In genomic region chr22:19178065-19178658, GRCh38 we compare ENCODE assay signal across 8 cellular contexts. TPM values are rescaled to one million over a fixed set of nuclear protein-coding genes. Genes with fewer than 3 reads are reported as not detected.
DNase-seq lines count a peak whose midpoint lies in the region; ATAC-seq and TF ChIP-seq lines count a peak whose summit lies in the region.

No MANE protein-coding gene starts in this region.

- H3K9ac ChIP-seq in OCI-LY1 (ENCODE audit: low read length): peak overlapping the region; percentile 88

- peaks cover 7% of the 10 kb centered on the region; the same call in 1 of the 2 replicates for H3K36me3 ChIP-seq in OCI-LY1 (ENCODE audit: insufficient read depth, low read length)

- no peaks in the 10 kb centered on the region for H4K20me1 ChIP-seq in OCI-LY1 (ENCODE audit: insufficient read depth, low read length)

- ATAC-seq in HG02763 (IDR thresholded peaks at IDR 0.05; ENCODE audit: unreplicated experiment) (peak; percentile 33), left ventricle myocardium superior (peak; percentile 11)

- H3K9me3 ChIP-seq in OCI-LY1 (ENCODE audit: low read length): no peaks in the 10 kb centered on the region

- H3K4me1 Mint-ChIP-seq in activated naive CD8-positive, alpha-beta T cell treated with anti-CD3 and anti-CD28 coated beads for 36 hours: peaks cover 28% of the 10 kb centered on the region

- TF ChIP-seq CTCF in OCI-LY1 (IDR thresholded peaks at IDR 0.05; ENCODE audit: low read length): no peak

- DNase-seq in NCI-H82 (lab: John Stamatoyannopoulos, UW): peak; percentile 75
- no peak for DNase-seq in NCI-H82 treated with DMSO at 0.1 percent for 48 hours (lab: John Stamatoyannopoulos, UW; ENCODE audit: unreplicated experiment)
- peak; percentile 72 for DNase-seq in activated naive CD8-positive, alpha-beta T cell treated with anti-CD3 and anti-CD28 coated beads for 36 hours
- DNase-seq in left ventricle myocardium superior: no peak
- peak; percentile 72 for DNase-seq in retina
- no peak for DNase-seq in NCI-H526 treated with DMSO at 0.1 percent for 48 hours (lab: John Stamatoyannopoulos, UW)

- H3F3A ChIP-seq in OCI-LY1 (ENCODE audit: insufficient read depth, low read length): no peaks in the 10 kb centered on the region

- no peaks in the 10 kb centered on the region for H3K9me3 Mint-ChIP-seq in activated naive CD8-positive, alpha-beta T cell treated with anti-CD3 and anti-CD28 coated beads for 36 hours

- no peak overlapping the region for H2AFZ ChIP-seq in OCI-LY1 (ENCODE audit: low read length)

- H3K4me3 ChIP-seq in OCI-LY1 (ENCODE audit: low read depth, low read length, poor library complexity, severe bottlenecking): peak overlapping the region; percentile 82

- H3K27ac ChIP-seq in OCI-LY1 (ENCODE audit: low read depth, low read length, poor library complexity, severe bottlenecking): peak overlapping the region; percentile 58

- no peaks in the 10 kb centered on the region for H3K27me3 Mint-ChIP-seq in activated naive CD8-positive, alpha-beta T cell treated with anti-CD3 and anti-CD28 coated beads for 36 hours

- no peaks in the 10 kb centered on the region for H3K79me2 ChIP-seq in OCI-LY1 (ENCODE audit: insufficient read depth, low read length)

- no peak overlapping the region for H3K27ac Mint-ChIP-seq in activated naive CD8-positive, alpha-beta T cell treated with anti-CD3 and anti-CD28 coated beads for 36 hours

- peaks cover 6% of the 10 kb centered on the region for H3K36me3 Mint-ChIP-seq in activated naive CD8-positive, alpha-beta T cell treated with anti-CD3 and anti-CD28 coated beads for 36 hours

- intact Hi-C loops in left ventricle myocardium superior (cut with micrococcal nuclease): no loop called here

- peaks cover 54% of the 10 kb centered on the region for H3K4me1 ChIP-seq in OCI-LY1 (ENCODE audit: insufficient read depth, low read length, severe bottlenecking)

- H3K4me3 Mint-ChIP-seq in activated naive CD8-positive, alpha-beta T cell treated with anti-CD3 and anti-CD28 coated beads for 36 hours: peak overlapping the region; percentile 71

- no peaks in the 10 kb centered on the region for H3K9me2 ChIP-seq in OCI-LY1 (ENCODE audit: low read depth, low read length)

- peak overlapping the region; percentile 94 for H3K4me2 ChIP-seq in OCI-LY1 (ENCODE audit: low read length)

- no peaks in the 10 kb centered on the region; the same call in 1 of the 2 replicates for H3K27me3 ChIP-seq in OCI-LY1 (ENCODE audit: insufficient read depth, low read length)

RNA-seq across cellular contexts. Expression of gene SLC25A1, which starts 0.4 kb away (rescaled TPM):
- 10 to 100 TPM; 47.9 to 53.8 TPM for total RNA-seq in activated naive CD8-positive, alpha-beta T cell treated with anti-CD3 and anti-CD28 coated beads for 36 hours
- 27.8 TPM for total RNA-seq in left ventricle myocardium superior

RNA-seq across cellular contexts. Expression of gene GSC2, which starts 28.1 kb away (rescaled TPM):
- total RNA-seq in activated naive CD8-positive, alpha-beta T cell treated with anti-CD3 and anti-CD28 coated beads for 36 hours: not detected
- total RNA-seq in left ventricle myocardium superior: not detected

RNA-seq across cellular contexts. Expression of gene ESS2, which starts 33.7 kb away (rescaled TPM):
- 10 to 100 TPM; 16.8 to 18.0 TPM for total RNA-seq in activated naive CD8-positive, alpha-beta T cell treated with anti-CD3 and anti-CD28 coated beads for 36 hours
- 9.3 TPM for total RNA-seq in left ventricle myocardium superior

RNA-seq across cellular contexts. Expression of gene TSSK2, which starts 47.1 kb away (rescaled TPM):
- not detected for total RNA-seq in activated naive CD8-positive, alpha-beta T cell treated with anti-CD3 and anti-CD28 coated beads for 36 hours
- not detected for total RNA-seq in left ventricle myocardium superior

RNA-seq across cellular contexts. Expression of gene DGCR2, which starts 56.0 kb away (rescaled TPM):
- total RNA-seq in activated naive CD8-positive, alpha-beta T cell treated with anti-CD3 and anti-CD28 coated beads for 36 hours: 10 to 100 TPM; 20.5 to 22.2 TPM
- 33.1 TPM for total RNA-seq in left ventricle myocardium superior

Comparison
In these comparisons a context has a peak if more than half of its experiments do, and no peak if none do; other contexts are left out.
1. DNase-seq: peak in NCI-H82 (single experiment), activated naive CD8-positive, alpha-beta T cell treated with anti-CD3 and anti-CD28 coated beads for 36 hours (single experiment) and retina (single experiment); none in NCI-H82 treated with DMSO at 0.1 percent for 48 hours (single experiment), left ventricle myocardium superior (single experiment) and NCI-H526 treated with DMSO at 0.1 percent for 48 hours (single experiment).